15 cellular contexts compared by ENCODE assay signal in the genomic region with DNA sequence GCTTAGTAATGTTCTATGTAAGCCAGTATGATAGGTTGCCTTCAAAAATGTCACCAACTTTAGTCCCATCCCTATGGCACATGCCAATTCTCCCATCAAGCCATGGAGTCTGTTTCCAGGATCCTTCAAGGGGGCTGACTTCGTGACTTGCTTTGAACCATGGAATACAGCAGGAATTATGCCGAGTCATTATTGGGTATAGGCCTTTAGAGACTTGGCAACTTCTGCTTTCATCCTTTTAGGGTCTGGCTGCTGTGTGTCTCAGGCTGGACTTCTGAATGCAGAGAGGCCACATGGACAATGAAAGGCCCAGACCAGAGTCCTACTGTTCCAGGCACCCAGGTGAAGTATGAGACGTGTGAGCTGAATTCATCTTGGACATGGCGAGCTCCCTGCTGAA.
DNase-seq lines count a peak whose midpoint lies in the region; ATAC-seq, FAIRE-seq and TF ChIP-seq lines count a peak whose summit lies in the region.
"Had no signal": no experiment of that assay in that cellular context is flagged by ENCODE, and none has a peak within 500 bp of the region (broad histone marks: within the 10 kb centered on the region; RNA-seq: fewer than 3 reads in every experiment).

No MANE protein-coding gene starts in this region.

- CTCF ChIA-PET in activated CD8-positive, alpha-beta T cell treated with anti-CD3 and anti-CD28 coated beads, Interleukin-2, amount 10 ng/mL, durations not matched to agents 7 days and 5 days (lab: Charles Lee): no interaction called here

- no peak for TF ChIP-seq CTCF in CD14-positive monocyte (IDR thresholded peaks at IDR 0.05)
- TF ChIP-seq CTCF in bronchial epithelial cell (IDR thresholded peaks at IDR 0.05; ENCODE audit: insufficient read depth, low read length, severe bottlenecking): no peak

- no peaks in the 10 kb centered on the region for H3K36me3 ChIP-seq in bronchial epithelial cell (ENCODE audit: control insufficient read depth, insufficient read depth, low read length)
- H3K36me3 ChIP-seq: HAP-1 had no signal

- H3K27me3 Mint-ChIP-seq in CD14-positive monocyte (ENCODE audit: low read depth in 3 of 3): no peaks in the 10 kb centered on the region
- no peaks in the 10 kb centered on the region for H3K27me3 Mint-ChIP-seq in activated CD8-positive, alpha-beta T cell treated with anti-CD3 and anti-CD28 coated beads, Interleukin-2, amount 10 ng/mL, durations not matched to agents 7 days and 5 days (ENCODE audit: low read depth)

- no peak for ATAC-seq in HG03280 (IDR thresholded peaks at IDR 0.05; ENCODE audit: unreplicated experiment)
- no peak for ATAC-seq in activated CD8-positive, alpha-beta T cell treated with anti-CD3 and anti-CD28 coated beads, Interleukin-2, amount 10 ng/mL, durations not matched to agents 7 days and 5 days
- ATAC-seq: SK-N-SH treated with all-trans-retinoic acid at 6 μM for 48 hours had no signal

- H3K4me1 Mint-ChIP-seq in CD14-positive monocyte: peaks cover 16% of the 10 kb centered on the region
- H3K4me1 Mint-ChIP-seq in activated CD8-positive, alpha-beta T cell treated with anti-CD3 and anti-CD28 coated beads, Interleukin-2, amount 10 ng/mL, durations not matched to agents 7 days and 5 days (ENCODE audit: low read depth): no peaks in the 10 kb centered on the region

- peak overlapping the region in 4 of 7 donors; percentile 16 to 64 (median 27) for H3K27ac Mint-ChIP-seq in CD14-positive monocyte
- no peak overlapping the region for H3K27ac Mint-ChIP-seq in activated CD8-positive, alpha-beta T cell treated with anti-CD3 and anti-CD28 coated beads, Interleukin-2, amount 10 ng/mL, durations not matched to agents 7 days and 5 days

- peaks cover 0 to 2% of the 10 kb centered on the region in 2 donors for H3K36me3 Mint-ChIP-seq in CD14-positive monocyte
- H3K36me3 Mint-ChIP-seq in activated CD8-positive, alpha-beta T cell treated with anti-CD3 and anti-CD28 coated beads, Interleukin-2, amount 10 ng/mL, durations not matched to agents 7 days and 5 days (ENCODE audit: low read depth): no peaks in the 10 kb centered on the region

- intact Hi-C loops in CD14-positive monocyte (cut with micrococcal nuclease): no loop called here

- DNase-seq in CD14-positive monocyte (ENCODE audit: low spot score) (no peak), H54 (ENCODE audit: insufficient read length, low spot score) (no peak), NOMO-1 (lab: John Stamatoyannopoulos, UW; ENCODE audit: unreplicated experiment in 2 of 2) (peak; percentile 3 to 39), bronchial epithelial cell (ENCODE audit: low read depth) (no peak), mesenteric fat pad (ENCODE audit: low spot score) (no peak)
- DNase-seq in activated CD8-positive, alpha-beta T cell treated with anti-CD3 and anti-CD28 coated beads, Interleukin-2, amount 10 ng/mL, durations not matched to agents 7 days and 5 days: no peak
- DNase-seq: COR-L47, DMS153, KG1, NCI-H187 treated with DMSO at 0.1 percent for 48 hours, NCI-H345, NCI-H526 had no signal

- no peak overlapping the region for H3K4me3 ChIP-seq in bronchial epithelial cell (ENCODE audit: low read depth, low read length)
- H3K4me3 ChIP-seq: HAP-1 had no signal

- no peaks in the 10 kb centered on the region for H3K9me3 Mint-ChIP-seq in CD14-positive monocyte
- no peaks in the 10 kb centered on the region for H3K9me3 Mint-ChIP-seq in activated CD8-positive, alpha-beta T cell treated with anti-CD3 and anti-CD28 coated beads, Interleukin-2, amount 10 ng/mL, durations not matched to agents 7 days and 5 days (ENCODE audit: insufficient read depth)

- no peak overlapping the region for H3K4me3 Mint-ChIP-seq in CD14-positive monocyte
- H3K4me3 Mint-ChIP-seq in activated CD8-positive, alpha-beta T cell treated with anti-CD3 and anti-CD28 coated beads, Interleukin-2, amount 10 ng/mL, durations not matched to agents 7 days and 5 days: no peak overlapping the region

- FAIRE-seq in H54 (lab: Jason Lieb, UNC): peak; percentile 75
- FAIRE-seq in bronchial epithelial cell (lab: Jason Lieb, UNC): peak; percentile 18

- TF ChIP-seq POLR2A in H54 (IDR thresholded peaks at IDR 0.05; ENCODE audit: low read depth, low read length): no peak

- POLR2A ChIA-PET in activated CD8-positive, alpha-beta T cell treated with anti-CD3 and anti-CD28 coated beads, Interleukin-2, amount 10 ng/mL, durations not matched to agents 7 days and 5 days (lab: Charles Lee): no interaction called here

- H3K27me3 ChIP-seq in bronchial epithelial cell (ENCODE audit: control insufficient read depth, insufficient read depth, low read length): no peaks in the 10 kb centered on the region

Comparison
In these comparisons a context has a peak if more than half of its experiments do, and no peak if none do; other contexts are left out.
1. DNase-seq: peak in NOMO-1 (2 of 2); none in CD14-positive monocyte (single experiment), H54 (single experiment), bronchial epithelial cell (single experiment), activated CD8-positive, alpha-beta T cell treated with anti-CD3 and anti-CD28 coated beads, Interleukin-2, amount 10 ng/mL, durations not matched to agents 7 days and 5 days (single experiment) and mesenteric fat pad (single experiment).